In the genomic region with DNA sequence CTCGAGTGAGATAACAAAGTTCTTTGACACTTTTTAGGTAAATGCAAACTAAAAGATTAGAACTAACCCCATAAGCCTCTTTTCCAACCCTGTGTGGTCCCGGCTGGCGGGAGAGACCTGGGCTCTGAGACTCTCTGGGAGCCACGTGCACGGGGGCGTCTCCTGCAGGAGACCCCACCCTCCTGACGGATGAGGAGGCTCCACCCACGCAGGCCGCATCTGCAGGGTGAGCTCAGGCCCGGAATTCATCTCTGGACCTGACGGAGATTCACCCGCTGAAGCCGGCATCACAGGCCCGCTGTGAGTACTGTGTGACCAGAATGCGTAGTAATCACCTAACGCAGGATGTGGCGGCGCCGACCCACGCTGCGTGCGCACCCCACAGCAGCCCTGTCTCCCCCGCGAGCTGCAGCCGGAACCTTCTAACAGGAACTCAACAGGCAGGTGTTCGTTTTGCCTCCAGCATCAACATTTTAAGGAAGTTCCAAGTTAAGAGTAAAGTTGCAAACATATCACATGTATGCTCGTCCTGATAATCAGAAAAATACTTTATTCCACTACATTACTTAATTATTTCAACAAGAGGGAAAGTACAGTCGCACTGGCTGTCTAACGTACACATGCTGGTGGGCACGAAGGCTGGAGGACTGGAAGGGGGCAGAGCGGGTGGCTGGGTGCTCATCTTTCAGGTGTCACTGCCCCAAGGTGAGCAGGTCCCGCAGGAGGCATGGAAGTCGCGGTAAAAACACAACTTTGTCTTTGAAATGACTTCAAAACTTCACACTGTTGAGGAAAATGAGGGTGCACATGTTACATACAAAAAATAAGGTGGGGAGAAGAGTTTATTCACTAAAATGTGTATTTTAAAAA, we compare ENCODE assay signal across 9 cellular contexts. TPM values are rescaled to one million over a fixed set of nuclear protein-coding genes. Genes with fewer than 3 reads are reported as not detected.
DNase-seq lines count a peak whose midpoint lies in the region; ATAC-seq and TF ChIP-seq lines count a peak whose summit lies in the region.
"Had no signal": no experiment of that assay in that cellular context is flagged by ENCODE, and none has a peak within 500 bp of the region (broad histone marks: within the 10 kb centered on the region; RNA-seq: fewer than 3 reads in every experiment).

No MANE protein-coding gene starts in this region.

- intact Hi-C loops in activated CD4-positive, alpha-beta T cell treated with anti-CD3 and anti-CD28 coated beads for 36 hours (cut with DNase I, micrococcal nuclease): no loop called here

- peaks cover 11% of the 10 kb centered on the region for H3K4me1 Mint-ChIP-seq in activated CD4-positive, alpha-beta T cell treated with anti-CD3 and anti-CD28 coated beads for 36 hours

- peaks cover 30 to 45% (median 41%) of the 10 kb centered on the region in 10 experiments for H3K4me1 ChIP-seq in BLaER1 treated with 17β-estradiol and CSF1 and Interleukin-3, amounts not matched to agents 10 nM and 100 nM

- peak; percentile 59 for ATAC-seq in HG02870 (IDR thresholded peaks at IDR 0.05; ENCODE audit: unreplicated experiment)
- peak; percentile 100 for ATAC-seq in activated CD4-positive, alpha-beta T cell treated with anti-CD3 and anti-CD28 coated beads for 36 hours
- ATAC-seq in GM19455 (IDR thresholded peaks at IDR 0.05; ENCODE audit: unreplicated experiment): no peak
- no peak for ATAC-seq in HG03460 (IDR thresholded peaks at IDR 0.05; ENCODE audit: unreplicated experiment)
- ATAC-seq in GM18517 (IDR thresholded peaks at IDR 0.05; ENCODE audit: unreplicated experiment): no peak

- no peaks in the 10 kb centered on the region for H3K9me3 Mint-ChIP-seq in activated CD4-positive, alpha-beta T cell treated with anti-CD3 and anti-CD28 coated beads for 36 hours (ENCODE audit: low read depth)

- CTCF ChIA-PET in activated CD4-positive, alpha-beta T cell treated with anti-CD3 and anti-CD28 coated beads for 36 hours (lab: Charles Lee): interaction anchor here (0.8 to 1.1 kb wide), 2 partner anchors 17 to 814 kb away, joined by 3 to 5 read pairs; no protein-coding TSS in a partner anchor

- H3K27ac Mint-ChIP-seq in activated CD4-positive, alpha-beta T cell treated with anti-CD3 and anti-CD28 coated beads for 36 hours: peak overlapping the region; percentile 85

- peak overlapping the region in 9 of 10 experiments; percentile 6 to 59 (median 33); a peak in 16 of 20 replicates for H3K4me3 ChIP-seq in BLaER1 treated with 17β-estradiol and CSF1 and Interleukin-3, amounts not matched to agents 10 nM and 100 nM
- H3K4me3 ChIP-seq in retinal pigment epithelial cell (ENCODE audit: low read length): peak overlapping the region; percentile 7
- H3K4me3 ChIP-seq: tibial artery had no signal

- H4K20me1 ChIP-seq in BLaER1 treated with 17β-estradiol and CSF1 and Interleukin-3, amounts not matched to agents 10 nM and 100 nM: peaks cover 0 to 55% (median 38%) of the 10 kb centered on the region in 11 experiments; a peak in 18 of 22 replicates

- no peak for TF ChIP-seq CTCF in retinal pigment epithelial cell (conservative IDR thresholded peaks at IDR 0.05; ENCODE audit: low read depth, low read length)

- H3K36me3 ChIP-seq in BLaER1 treated with 17β-estradiol and CSF1 and Interleukin-3, amounts not matched to agents 10 nM and 100 nM: no peaks in the 10 kb centered on the region; a peak in 1 of 22 replicates
- H3K36me3 ChIP-seq: tibial artery had no signal

- peak overlapping the region; percentile 42 for H3K4me3 Mint-ChIP-seq in activated CD4-positive, alpha-beta T cell treated with anti-CD3 and anti-CD28 coated beads for 36 hours

- H3K9me3 ChIP-seq in BLaER1 treated with 17β-estradiol and CSF1 and Interleukin-3, amounts not matched to agents 10 nM and 100 nM (replicated peaks in 1 of 11): peaks cover 9 to 21% (median 17%) of the 10 kb centered on the region in 11 experiments; a peak in 20 of 22 replicates
- H3K9me3 ChIP-seq: tibial artery had no signal

- POLR2A ChIA-PET in activated CD4-positive, alpha-beta T cell treated with anti-CD3 and anti-CD28 coated beads for 36 hours (lab: Charles Lee): no interaction called here

- peak; percentile 88 for DNase-seq in activated CD4-positive, alpha-beta T cell treated with anti-CD3 and anti-CD28 coated beads for 36 hours
- DNase-seq in ecto neural progenitor cell (ENCODE audit: low spot score) (peak; percentile 72), retinal pigment epithelial cell (ENCODE audit: low read depth) (no peak)

- H3K9ac ChIP-seq in BLaER1 treated with 17β-estradiol and CSF1 and Interleukin-3, amounts not matched to agents 10 nM and 100 nM: no peak overlapping the region

- H3K27me3 ChIP-seq in BLaER1 treated with 17β-estradiol and CSF1 and Interleukin-3, amounts not matched to agents 10 nM and 100 nM: peaks cover 91 to 99% (median 96%) of the 10 kb centered on the region in 11 experiments

- H3K4me2 ChIP-seq in BLaER1 treated with 17β-estradiol and CSF1 and Interleukin-3, amounts not matched to agents 10 nM and 100 nM: peak overlapping the region; percentile 53 to 89 (median 72)

- H3K27ac ChIP-seq in BLaER1 treated with 17β-estradiol and CSF1 and Interleukin-3, amounts not matched to agents 10 nM and 100 nM: no peak overlapping the region
- H3K27ac ChIP-seq: tibial artery had no signal

- H3K27me3 Mint-ChIP-seq in activated CD4-positive, alpha-beta T cell treated with anti-CD3 and anti-CD28 coated beads for 36 hours: peaks cover 1% of the 10 kb centered on the region

- no peaks in the 10 kb centered on the region for H3K36me3 Mint-ChIP-seq in activated CD4-positive, alpha-beta T cell treated with anti-CD3 and anti-CD28 coated beads for 36 hours (ENCODE audit: low read depth)

RNA-seq across cellular contexts. Expression of gene FGFRL1, which starts 44.5 kb away (rescaled TPM):
- 10 to 100 TPM; 17.6 to 23.5 TPM for total RNA-seq in activated CD4-positive, alpha-beta T cell treated with anti-CD3 and anti-CD28 coated beads for 36 hours

RNA-seq across cellular contexts. Expression of gene RNF212, which starts 57.4 kb away (rescaled TPM):
- 1 to 10 TPM; 2.4 to 5.6 TPM for total RNA-seq in activated CD4-positive, alpha-beta T cell treated with anti-CD3 and anti-CD28 coated beads for 36 hours

Comparison
In these comparisons a context has a peak if more than half of its experiments do, and no peak if none do; other contexts are left out.
1. ATAC-seq: peak in HG02870 (single experiment) and activated CD4-positive, alpha-beta T cell treated with anti-CD3 and anti-CD28 coated beads for 36 hours (single experiment); none in GM19455 (single experiment), HG03460 (single experiment) and GM18517 (single experiment).